Comparison of ENCODE assay signal across 1 cellular context in the genomic region with DNA sequence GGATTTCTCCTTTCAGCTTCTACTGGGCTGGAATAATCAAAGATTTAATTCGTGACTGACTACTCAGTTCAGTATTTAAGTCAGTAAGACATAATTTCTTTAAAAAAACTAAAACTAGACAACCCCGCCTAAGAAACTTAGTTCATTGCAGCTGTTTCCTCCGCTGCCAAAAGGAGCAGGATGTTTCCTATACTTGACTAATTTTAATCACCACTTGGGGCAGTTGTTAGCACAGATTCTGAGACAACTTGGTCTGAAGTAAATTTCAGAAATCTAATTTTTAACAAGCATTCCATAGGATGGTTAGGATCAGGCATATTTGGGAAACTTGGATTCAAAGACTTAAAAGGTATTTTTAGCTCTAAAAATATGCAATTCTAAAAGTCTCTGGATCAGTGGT.
TF ChIP-seq lines count a peak whose summit lies in the region.

No MANE protein-coding gene starts in this region.

TF ChIP-seq in endothelial cell of umbilical vein, 7 proteins besides CTCF, POLR2A, EP300 and RAD21:
- TF ChIP-seq FOS (IDR thresholded peaks at IDR 0.05; ENCODE audit: borderline replicate concordance, insufficient read depth, low read length) (no peak), GATA2 (IDR thresholded peaks at IDR 0.05; ENCODE audit: insufficient read depth, insufficient read length, low read depth, low read length) (no peak), POLR2AphosphoS5 (IDR thresholded peaks at IDR 0.05; ENCODE audit: insufficient read depth, low read depth, low read length) (no peak), EZH2 (IDR thresholded peaks at IDR 0.05; ENCODE audit: borderline replicate concordance, low read depth, low read length, severe bottlenecking) (no peak), MYC (IDR thresholded peaks at IDR 0.05; ENCODE audit: low read depth, low read length) (no peak), JUN (IDR thresholded peaks at IDR 0.05; ENCODE audit: borderline replicate concordance, insufficient read depth, insufficient read length, low read depth) (no peak)
- TF ChIP-seq, protein P1, sequence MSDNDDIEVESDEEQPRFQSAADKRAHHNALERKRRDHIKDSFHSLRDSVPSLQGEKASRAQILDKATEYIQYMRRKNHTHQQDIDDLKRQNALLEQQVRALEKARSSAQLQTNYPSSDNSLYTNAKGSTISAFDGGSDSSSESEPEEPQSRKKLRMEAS (IDR thresholded peaks at IDR 0.05; ENCODE audit: insufficient read depth, insufficient read length), result no peak
TF ChIP-seq in endothelial cell of umbilical vein: peak in this region for 0.
